ENCODE assay signal across 11 cellular contexts in genomic region chr10:102396751-102397151, GRCh38. TPM values are rescaled to one million over a fixed set of nuclear protein-coding genes. Genes with fewer than 3 reads are reported as not detected.
DNase-seq lines count a peak whose midpoint lies in the region; ATAC-seq, FAIRE-seq and TF ChIP-seq lines count a peak whose summit lies in the region.
"Had no signal": no experiment of that assay in that cellular context is flagged by ENCODE, and none has a peak within 500 bp of the region (broad histone marks: within the 10 kb centered on the region; RNA-seq: fewer than 3 reads in every experiment).

No MANE protein-coding gene starts in this region.

- intact Hi-C loops in CD8-positive, alpha-beta T cell (cut with DNase I, micrococcal nuclease), result loop anchor here in 1 of 2 experiments (10.0 kb wide), 1 partner anchor 248 kb away; the partner anchor contains the start of gene TRIM8

- no peaks in the 10 kb centered on the region for H3K27me3 ChIP-seq in CD8-positive, alpha-beta T cell (ENCODE audit: insufficient read depth, low read length)
- H3K27me3 ChIP-seq in effector memory CD4-positive, alpha-beta T cell (replicated peaks; ENCODE audit: control insufficient read depth, insufficient read depth, low read length, poor library complexity, severe bottlenecking), result no peaks in the 10 kb centered on the region
- no peaks in the 10 kb centered on the region for H3K27me3 ChIP-seq in small intestine (ENCODE audit: control insufficient read depth in 2 of 2, insufficient read depth in 2 of 2, low read length in 2 of 2)

- no peak for FAIRE-seq in small intestine (lab: Jason Lieb, UNC)

- WGBS in small intestine, 3 donors, result 87 to 93% (median 91%) methylated on average over 10 of the region's 10 CpGs

- H3K9me3 Mint-ChIP-seq in CD8-positive, alpha-beta T cell, result no peaks in the 10 kb centered on the region
- no peaks in the 10 kb centered on the region for H3K9me3 Mint-ChIP-seq in osteocyte (ENCODE audit: unreplicated experiment)

- peaks cover 47% of the 10 kb centered on the region for H3K4me1 Mint-ChIP-seq in CD8-positive, alpha-beta T cell (ENCODE audit: low read depth)
- peaks cover 37% of the 10 kb centered on the region for H3K4me1 Mint-ChIP-seq in osteocyte (ENCODE audit: unreplicated experiment)

- H3K4me3 ChIP-seq in CD8-positive, alpha-beta T cell (ENCODE audit: low read depth, low read length), result no peak overlapping the region
- peak overlapping the region; percentile 90 for H3K4me3 ChIP-seq in LNCaP clone FGC (ENCODE audit: low read depth, low read length)
- peak overlapping the region; percentile 84 for H3K4me3 ChIP-seq in effector memory CD4-positive, alpha-beta T cell (ENCODE audit: insufficient read depth, low read depth, low read length, poor library complexity, severe bottlenecking)
- H3K4me3 ChIP-seq in small intestine (ENCODE audit: low read depth in 1 of 2, low read length in 2 of 2), result no peak overlapping the region

- H3K27ac ChIP-seq in CD8-positive, alpha-beta T cell (ENCODE audit: low read depth, low read length), result no peak overlapping the region
- peak overlapping the region; percentile 100 for H3K27ac ChIP-seq in effector memory CD4-positive, alpha-beta T cell (ENCODE audit: insufficient read depth, low read length, poor library complexity, severe bottlenecking)
- peak overlapping the region in 1 of 2 donors; percentile 1 for H3K27ac ChIP-seq in small intestine (ENCODE audit: low read depth in 1 of 2, low read length in 1 of 2)

- H3K4me1 ChIP-seq in CD8-positive, alpha-beta T cell (ENCODE audit: insufficient read depth, low read length), result peaks cover 35% of the 10 kb centered on the region
- H3K4me1 ChIP-seq in effector memory CD4-positive, alpha-beta T cell (ENCODE audit: control insufficient read depth, insufficient read depth, low read length, poor library complexity, severe bottlenecking), result peaks cover 32% of the 10 kb centered on the region
- H3K4me1 ChIP-seq in small intestine (ENCODE audit: control insufficient read depth in 2 of 2, insufficient read depth in 1 of 2, low read depth in 1 of 2, low read length in 1 of 2), result peaks cover 2 to 4% of the 10 kb centered on the region in 2 donors

- H3K27ac Mint-ChIP-seq in CD8-positive, alpha-beta T cell, result peak overlapping the region; percentile 98
- H3K27ac Mint-ChIP-seq in osteocyte (ENCODE audit: unreplicated experiment), result peak overlapping the region; percentile 81

- no peak for DNase-seq in CD8-positive, alpha-beta T cell
- DNase-seq in LNCaP clone FGC (ENCODE audit: low read depth), result no peak
- no peak for DNase-seq in effector memory CD4-positive, alpha-beta T cell
- DNase-seq in osteocyte (ENCODE audit: extremely low spot score, unreplicated experiment), result peak; percentile 76
- no peak for DNase-seq in EL
- DNase-seq in small intestine, result no peak
- DNase-seq in RKO (ENCODE audit: low spot score), result no peak

- H3K27me3 Mint-ChIP-seq in CD8-positive, alpha-beta T cell (ENCODE audit: low read depth), result no peaks in the 10 kb centered on the region
- no peaks in the 10 kb centered on the region for H3K27me3 Mint-ChIP-seq in osteocyte (ENCODE audit: unreplicated experiment)

- H3K4me3 Mint-ChIP-seq in CD8-positive, alpha-beta T cell, result peak overlapping the region; percentile 90
- peak overlapping the region; percentile 87 for H3K4me3 Mint-ChIP-seq in osteocyte (ENCODE audit: unreplicated experiment)

- no peak for ATAC-seq in CD8-positive, alpha-beta T cell
- ATAC-seq in GM18511 (IDR thresholded peaks at IDR 0.05; ENCODE audit: unreplicated experiment), result no peak
- ATAC-seq: activated CD4-positive, CD25-positive, alpha-beta regulatory T cell treated with anti-CD3 and anti-CD28 coated beads, Interleukin-2, amount 50 U/mL, for 24 hours had no signal

- POLR2A ChIA-PET in CD8-positive, alpha-beta T cell (lab: Charles Lee), result interaction anchor here (0.6 to 3.7 kb wide), 5 partner anchors 36 to 283 kb away, joined by 3 to 34 read pairs (median 4); partner anchors contain the start of genes C10orf95 and CUEDC2

- H3K36me3 ChIP-seq in CD8-positive, alpha-beta T cell (ENCODE audit: insufficient read depth, low read length), result peaks cover 19% of the 10 kb centered on the region
- peaks cover 39% of the 10 kb centered on the region for H3K36me3 ChIP-seq in effector memory CD4-positive, alpha-beta T cell (ENCODE audit: control insufficient read depth, insufficient read depth, low read length)
- peaks cover 2 to 4% of the 10 kb centered on the region in 2 donors for H3K36me3 ChIP-seq in small intestine (ENCODE audit: control insufficient read depth in 2 of 2, insufficient read depth in 2 of 2, low read length in 2 of 2)

- CTCF ChIA-PET in CD8-positive, alpha-beta T cell (lab: Charles Lee), result interaction anchor here (0.6 to 5.5 kb wide), 4 partner anchors 25 to 189 kb away, joined by 3 to 100 read pairs (median 42); partner anchors contain the start of gene FBXL15

- TF ChIP-seq CTCF in CD8-positive, alpha-beta T cell (IDR thresholded peaks at IDR 0.05), result no peak
- TF ChIP-seq CTCF in LNCaP clone FGC (IDR thresholded peaks at IDR 0.05; ENCODE audit: control insufficient read depth, extremely low read depth, insufficient read depth), result no peak
- TF ChIP-seq CTCF in osteocyte (IDR thresholded peaks at IDR 0.05), result no peak

- no peaks in the 10 kb centered on the region for H3K9me3 ChIP-seq in CD8-positive, alpha-beta T cell (ENCODE audit: low read length)
- H3K9me3 ChIP-seq in effector memory CD4-positive, alpha-beta T cell (ENCODE audit: control insufficient read depth, low read length), result no peaks in the 10 kb centered on the region
- no peaks in the 10 kb centered on the region for H3K9me3 ChIP-seq in small intestine (ENCODE audit: control insufficient read depth, low read depth)

- peaks cover 52% of the 10 kb centered on the region for H3K36me3 Mint-ChIP-seq in CD8-positive, alpha-beta T cell
- H3K36me3 Mint-ChIP-seq in osteocyte (ENCODE audit: unreplicated experiment), result peaks cover 4% of the 10 kb centered on the region

RNA-seq across cellular contexts. Expression of gene NFKB2, which starts 1.2 kb away (rescaled TPM):
- 100 to 1,000 TPM; 369 to 398 TPM for total RNA-seq in CD8-positive, alpha-beta T cell
- total RNA-seq in osteocyte, result 32.5 and 38.6 TPM in 2 replicates
- 10 to 100 TPM; 13.5 to 16.5 (median 14.6) TPM for polyA plus RNA-seq in small intestine

RNA-seq across cellular contexts. Expression of gene PSD, which starts 21.8 kb away (rescaled TPM):
- 10 to 100 TPM; 16.7 to 18.2 TPM for total RNA-seq in CD8-positive, alpha-beta T cell
- 0.99 and 1.8 TPM in 2 replicates for total RNA-seq in osteocyte
- polyA plus RNA-seq in small intestine, result 1 to 10 TPM; 1.1 to 4.4 (median 1.4) TPM

RNA-seq across cellular contexts. Expression of gene FBXL15, which starts 23.9 kb away (rescaled TPM):
- total RNA-seq in CD8-positive, alpha-beta T cell, result 1 to 10 TPM; 7.0 to 7.9 TPM
- total RNA-seq in osteocyte, result 9.8 and 10.5 TPM in 2 replicates
- polyA plus RNA-seq in small intestine, result 10 to 100 TPM; 34.1 to 47.0 (median 35.1) TPM

RNA-seq across cellular contexts. Expression of gene CUEDC2, which starts 35.6 kb away (rescaled TPM):
- 10 to 100 TPM; 24.2 to 27.0 TPM for total RNA-seq in CD8-positive, alpha-beta T cell
- total RNA-seq in osteocyte, result 81.3 and 82.1 TPM in 2 replicates
- polyA plus RNA-seq in small intestine, result 10 to 100 TPM; 23.3 to 43.8 (median 25.7) TPM

RNA-seq across cellular contexts. Expression of gene C10orf95, which starts 54.6 kb away (rescaled TPM):
- total RNA-seq in CD8-positive, alpha-beta T cell, result under 1 TPM; 0.31 to 0.35 TPM
- total RNA-seq in osteocyte, result not detected in 2 replicates
- under 1 TPM in 1 of 3 donors, not detected in 2; 0.61 TPM for polyA plus RNA-seq in small intestine
- total RNA-seq: posterior vena cava, urinary bladder had no signal

Comparison
In these comparisons a context has a peak if more than half of its experiments do, and no peak if none do; other contexts are left out.
1. H3K4me3 ChIP-seq: peak in LNCaP clone FGC (single experiment) and effector memory CD4-positive, alpha-beta T cell (single experiment); none in CD8-positive, alpha-beta T cell (single experiment) and small intestine (0 of 2).